Comparison of ENCODE assay signal across 8 cellular contexts in genomic region chr4:184733654-184734524, GRCh38. TPM values are rescaled to one million over a fixed set of nuclear protein-coding genes. Genes with fewer than 3 reads are reported as not detected.
A peak's percentile ranks its signal among the peaks of the same experiment; 100 is the strongest.
DNase-seq lines count a peak whose midpoint lies in the region; ATAC-seq and TF ChIP-seq lines count a peak whose summit lies in the region.

A gene with protein sequence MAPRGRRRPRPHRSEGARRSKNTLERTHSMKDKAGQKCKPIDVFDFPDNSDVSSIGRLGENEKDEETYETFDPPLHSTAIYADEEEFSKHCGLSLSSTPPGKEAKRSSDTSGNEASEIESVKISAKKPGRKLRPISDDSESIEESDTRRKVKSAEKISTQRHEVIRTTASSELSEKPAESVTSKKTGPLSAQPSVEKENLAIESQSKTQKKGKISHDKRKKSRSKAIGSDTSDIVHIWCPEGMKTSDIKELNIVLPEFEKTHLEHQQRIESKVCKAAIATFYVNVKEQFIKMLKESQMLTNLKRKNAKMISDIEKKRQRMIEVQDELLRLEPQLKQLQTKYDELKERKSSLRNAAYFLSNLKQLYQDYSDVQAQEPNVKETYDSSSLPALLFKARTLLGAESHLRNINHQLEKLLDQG (minus strand): TSS chr4:184734096. CDS start chr4:184734062, 34 bp downstream.

- no peaks in the 10 kb centered on the region for H3K9me3 ChIP-seq in gastroesophageal sphincter
- no peaks in the 10 kb centered on the region for H3K9me3 ChIP-seq in neutrophil

- peaks cover 0 to 18% (median 5%) of the 10 kb centered on the region in 3 donors for H3K4me1 ChIP-seq in gastroesophageal sphincter
- peaks cover 12 to 21% of the 10 kb centered on the region in 2 experiments for H3K4me1 ChIP-seq in neutrophil (ENCODE audit: control insufficient read depth in 1 of 2, insufficient read depth in 1 of 2, low read depth in 1 of 2, low read length in 1 of 2)

- no peak for TF ChIP-seq POLR2A in gastroesophageal sphincter (IDR thresholded peaks at IDR 0.05)

- peak; percentile 100 for DNase-seq in GM03348 (ENCODE audit: low spot score)
- DNase-seq in HFF-Myc (ENCODE audit: extremely low read depth, low read depth) = peak; percentile 97
- peak; percentile 98 for DNase-seq in NAMALWA (ENCODE audit: low spot score)
- DNase-seq in SK-N-DZ (ENCODE audit: low spot score) = peak; percentile 98
- peak; percentile 97 for DNase-seq in activated naive CD4-positive, alpha-beta T cell treated with anti-CD3 and anti-CD28 coated beads for 36 hours
- DNase-seq in superior temporal gyrus (ENCODE audit: extremely low spot score) = peak; percentile 99

- no peak for TF ChIP-seq EP300 in gastroesophageal sphincter (IDR thresholded peaks at IDR 0.05)

- no peaks in the 10 kb centered on the region for H3K9me3 Mint-ChIP-seq in activated naive CD4-positive, alpha-beta T cell treated with anti-CD3 and anti-CD28 coated beads for 36 hours

- intact Hi-C loops in activated naive CD4-positive, alpha-beta T cell treated with anti-CD3 and anti-CD28 coated beads for 36 hours (cut with micrococcal nuclease) = loop anchor here (1.0 to 5.0 kb wide), 14 partner anchors 28 to 663 kb away; partner anchors contain the start of genes ANKRD37, CASP3, IRF2 and PRIMPOL

- 0 to 3% methylated on average over 5 to 14 of the region's 69 CpGs for WGBS in gastroesophageal sphincter (ENCODE audit: low coverage in 1 of 2), 2 donors

- H3K27ac ChIP-seq in gastroesophageal sphincter (peak within 1 kb of the TSS in 3 of 4 donors; percentile 73 to 80 (median 78)), neutrophil (peak within 1 kb of the TSS; percentile 64)

- peaks cover 19% of the 10 kb centered on the region for H3K4me1 Mint-ChIP-seq in activated naive CD4-positive, alpha-beta T cell treated with anti-CD3 and anti-CD28 coated beads for 36 hours (ENCODE audit: low read depth)

- peaks cover 23% of the 10 kb centered on the region for H3K36me3 Mint-ChIP-seq in activated naive CD4-positive, alpha-beta T cell treated with anti-CD3 and anti-CD28 coated beads for 36 hours (ENCODE audit: low read depth)

- peak within 1 kb of the TSS; percentile 97 for H3K4me3 Mint-ChIP-seq in activated naive CD4-positive, alpha-beta T cell treated with anti-CD3 and anti-CD28 coated beads for 36 hours

- peak within 1 kb of the TSS; percentile 80 for H3K4me3 ChIP-seq in HFF-Myc (replicated peaks; ENCODE audit: low read depth, low read length)
- peak within 1 kb of the TSS; percentile 66 to 88 for H3K4me3 ChIP-seq in gastroesophageal sphincter
- peak within 1 kb of the TSS; percentile 83 to 90 for H3K4me3 ChIP-seq in neutrophil (ENCODE audit: low read depth in 1 of 2, low read length in 1 of 2)

- no peaks in the 10 kb centered on the region for H3K36me3 ChIP-seq in gastroesophageal sphincter
- H3K36me3 ChIP-seq in neutrophil = peaks cover 3% of the 10 kb centered on the region

- no peaks in the 10 kb centered on the region for H3K27me3 Mint-ChIP-seq in activated naive CD4-positive, alpha-beta T cell treated with anti-CD3 and anti-CD28 coated beads for 36 hours (ENCODE audit: low read depth)

- peak; percentile 100 for ATAC-seq in gastroesophageal sphincter

- CTCF ChIA-PET in activated naive CD4-positive, alpha-beta T cell treated with anti-CD3 and anti-CD28 coated beads for 36 hours (lab: Charles Lee) = interaction anchor here (0.6 to 1.7 kb wide), 7 partner anchors 9 to 470 kb away, joined by 3 to 6 read pairs (median 3); no protein-coding TSS in a partner anchor

- peak within 1 kb of the TSS; percentile 86 for H3K27ac Mint-ChIP-seq in activated naive CD4-positive, alpha-beta T cell treated with anti-CD3 and anti-CD28 coated beads for 36 hours

- TF ChIP-seq CTCF in HFF-Myc (IDR thresholded peaks at IDR 0.05; ENCODE audit: low read depth, low read length, missing control alignments) (no peak), gastroesophageal sphincter (IDR thresholded peaks at IDR 0.05) (no peak), neutrophil (IDR thresholded peaks at IDR 0.05) (no peak)

- H3K27me3 ChIP-seq in gastroesophageal sphincter (no peaks in the 10 kb centered on the region), neutrophil (no peaks in the 10 kb centered on the region)

RNA-seq across cellular contexts. Expression of the gene that starts here (rescaled TPM):
- polyA plus RNA-seq in SK-N-DZ (2014; cell fraction: cytosol; rRNA removed) = 114 and 125 TPM in 2 replicates
- 149 and 172 TPM in 2 replicates for polyA plus RNA-seq in SK-N-DZ (2014; cell fraction: nucleus; rRNA removed)
- total RNA-seq in activated naive CD4-positive, alpha-beta T cell treated with anti-CD3 and anti-CD28 coated beads for 36 hours = 10 to 100 TPM; 78.7 to 91.5 TPM
- total RNA-seq in gastroesophageal sphincter = 1 to 10 TPM in 2 of 4 donors, under 1 TPM in 1, not detected in 1; 0.54 to 8.0 (median 1.1) TPM

Comparison
In these comparisons a context has a peak if more than half of its experiments do, and no peak if none do; other contexts are left out.
1. Peak in every context shown above with its lines: DNase-seq, ATAC-seq, H3K4me3 ChIP-seq and H3K27ac ChIP-seq.
2. RNA of the gene that starts here (total RNA-seq): 78.7 to 91.5 TPM in activated naive CD4-positive, alpha-beta T cell treated with anti-CD3 and anti-CD28 coated beads for 36 hours; 0.54 to 8.0 TPM in gastroesophageal sphincter; every median in the first group is over 4 times any median in the second.